ENCODE assay signal across 8 cellular contexts in genomic region chr20:3209023-3209945, GRCh38. TPM values are rescaled to one million over a fixed set of nuclear protein-coding genes. Genes with fewer than 3 reads are reported as not detected.
DNase-seq lines count a peak whose midpoint lies in the region; ATAC-seq and TF ChIP-seq lines count a peak whose summit lies in the region.

Gene ITPA (plus strand): TSS chr20:3209498. CDS start chr20:3209552, 54 bp downstream.

- peak; percentile 78 for TF ChIP-seq POLR2A in GM18505 (IDR thresholded peaks at IDR 0.05; ENCODE audit: borderline replicate concordance, extremely low read depth, insufficient read depth, insufficient read length)

- no peak for TF ChIP-seq CTCF in kidney epithelial cell (IDR thresholded peaks at IDR 0.05; ENCODE audit: insufficient read depth, low read length, poor library complexity, severe bottlenecking)

- DNase-seq in A172 (ENCODE audit: low spot score) (no peak), NCI-H1048 (lab: John Stamatoyannopoulos, UW) (peak; percentile 8), cerebellar cortex (ENCODE audit: low spot score) (peak; percentile 66), kidney epithelial cell (ENCODE audit: low read depth) (no peak)
- peak; percentile 17 to 38 (median 26) for DNase-seq in activated CD4-positive, CD25-positive, alpha-beta regulatory T cell (lab: John Stamatoyannopoulos, UW)
- DNase-seq in stimulated activated CD4-positive, alpha-beta T cell treated with anti-CD3 and anti-CD28 coated beads, Interleukin-15, amount 100 ng/mL, for 1 hour (ENCODE audit: low read depth in 1 of 2, low spot score in 1 of 2), result peak; percentile 21 to 43

- ATAC-seq in GM18505 (IDR thresholded peaks at IDR 0.05; ENCODE audit: unreplicated experiment) (peak; percentile 39), GM21737 (IDR thresholded peaks at IDR 0.05; ENCODE audit: unreplicated experiment) (no peak)

- H3K36me3 ChIP-seq in kidney epithelial cell (ENCODE audit: control insufficient read depth, insufficient read depth, low read length), result peaks cover 2% of the 10 kb centered on the region

- peak within 1 kb of the TSS; percentile 90 for H3K4me3 ChIP-seq in kidney epithelial cell (ENCODE audit: low read depth, low read length)

- no peaks in the 10 kb centered on the region for H3K27me3 ChIP-seq in kidney epithelial cell (ENCODE audit: control insufficient read depth, insufficient read depth, low read length)

RNA-seq across cellular contexts. Expression of gene ITPA, which starts in this region (rescaled TPM):
- 85.8 and 92.7 TPM in 2 replicates for total RNA-seq in A172 (2014; rRNA removed; shearing (Covaris generic))
- total RNA-seq in kidney epithelial cell, result 71.2 and 80.5 TPM in 2 replicates

Comparison
In these comparisons a context has a peak if more than half of its experiments do, and no peak if none do; other contexts are left out.
1. DNase-seq: peak in NCI-H1048 (single experiment), activated CD4-positive, CD25-positive, alpha-beta regulatory T cell (4 of 4), cerebellar cortex (single experiment) and stimulated activated CD4-positive, alpha-beta T cell treated with anti-CD3 and anti-CD28 coated beads, Interleukin-15, amount 100 ng/mL, for 1 hour (2 of 2); none in A172 (single experiment) and kidney epithelial cell (single experiment).